Comparison of ENCODE assay signal across 9 cellular contexts in genomic region chr2:8676191-8676914, GRCh38. TPM values are rescaled to one million over a fixed set of nuclear protein-coding genes. Genes with fewer than 3 reads are reported as not detected.
DNase-seq lines count a peak whose midpoint lies in the region; ATAC-seq and TF ChIP-seq lines count a peak whose summit lies in the region.
"Had no signal": no experiment of that assay in that cellular context is flagged by ENCODE, and none has a peak within 500 bp of the region (broad histone marks: within the 10 kb centered on the region; RNA-seq: fewer than 3 reads in every experiment).

No MANE protein-coding gene starts in this region.

- no peaks in the 10 kb centered on the region for H3K36me3 ChIP-seq in Caco-2 (ENCODE audit: control insufficient read depth, insufficient read depth, low read length)
- no peaks in the 10 kb centered on the region for H3K36me3 ChIP-seq in right atrium auricular region

- H3K27ac ChIP-seq in right atrium auricular region: peak overlapping the region; percentile 98

- BruUV-seq in Caco-2 (replicated peaks; lab: Mats Ljungman, UMichigan): no TSS peak

- peaks cover 31% of the 10 kb centered on the region for H3K36me3 Mint-ChIP-seq in Caco-2 (ENCODE audit: insufficient read depth, unreplicated experiment)

- no peak for TF ChIP-seq CTCF in Caco-2 (IDR thresholded peaks at IDR 0.05; ENCODE audit: insufficient read depth in 1 of 2, low read depth in 1 of 2, low read length in 1 of 2, severe bottlenecking in 1 of 2, unreplicated experiment in 1 of 2)
- TF ChIP-seq CTCF in right atrium auricular region (IDR thresholded peaks at IDR 0.05): no peak
- no peak for TF ChIP-seq CTCF in GM13977 (IDR thresholded peaks at IDR 0.05; ENCODE audit: extremely low read depth, insufficient read depth, missing control alignments)

- intact Hi-C loops in Caco-2 (cut with micrococcal nuclease; ENCODE audit: unreplicated experiment): loop anchor here (2.0 kb wide), 1 partner anchor 16 kb away; no protein-coding TSS in a partner anchor
- intact Hi-C loops in posterior cingulate gyrus (cut with DNase I): loop anchor here (5.0 kb wide), 1 partner anchor 99 kb away; no protein-coding TSS in a partner anchor

- no peak for ATAC-seq in GM18858 (IDR thresholded peaks at IDR 0.05; ENCODE audit: unreplicated experiment)

- in situ Hi-C loops in GM13977 (cut with MboI; ENCODE audit: low pct_unique_long_range_greater_than_20kb, low sequenced_read_pairs, unreplicated experiment): loop anchor here (25.0 kb wide), 1 partner anchor 364 kb away; no protein-coding TSS in a partner anchor

- peak overlapping the region; percentile 60 for H3K4me3 ChIP-seq in Caco-2 (ENCODE audit: low read depth, low read length)
- peak overlapping the region; percentile 36 to 65 for H3K4me3 ChIP-seq in right atrium auricular region

- H3K9me3 ChIP-seq in Caco-2: peaks cover 10% of the 10 kb centered on the region
- H3K9me3 ChIP-seq in right atrium auricular region: peaks cover 7 to 15% of the 10 kb centered on the region in 2 donors

- peak overlapping the region; percentile 85 for H3K27ac Mint-ChIP-seq in Caco-2 (ENCODE audit: unreplicated experiment)

- H3K9me3 Mint-ChIP-seq in Caco-2 (ENCODE audit: unreplicated experiment): peaks cover 16% of the 10 kb centered on the region

- peaks cover 6% of the 10 kb centered on the region for H3K4me1 Mint-ChIP-seq in Caco-2 (ENCODE audit: low read depth, unreplicated experiment)

- H3K27me3 ChIP-seq in Caco-2 (replicated peaks; ENCODE audit: control insufficient read depth, insufficient read depth, low read length): no peaks in the 10 kb centered on the region
- H3K27me3 ChIP-seq in right atrium auricular region: no peaks in the 10 kb centered on the region

- CTCF ChIA-PET in Caco-2 (lab: Charles Lee): interaction anchor here (1.9 kb wide), 1 partner anchor 151 kb away, joined by 5 read pairs; no protein-coding TSS in a partner anchor

- POLR2A ChIA-PET in Caco-2 (lab: Charles Lee): no interaction called here

- H3K27me3 Mint-ChIP-seq in Caco-2 (ENCODE audit: insufficient read depth, unreplicated experiment): no peaks in the 10 kb centered on the region
- H3K27me3 Mint-ChIP-seq: central memory CD8-positive, alpha-beta T cell had no signal

- peak; percentile 57 to 59 for DNase-seq in Caco-2
- peak in 53 of 56 donors; percentile 38 to 93 (median 81) for DNase-seq in amygdala (lab: John Stamatoyannopoulos, UW)
- DNase-seq in right atrium auricular region (ENCODE audit: low spot score): peak; percentile 97
- DNase-seq in posterior cingulate gyrus: peak; percentile 75 to 97 (median 83)
- DNase-seq in activated naive CD4-positive, alpha-beta T cell treated with anti-CD3 and anti-CD28 coated beads, Interleukin-2, amount 50 U/mL, for 16 hours: no peak
- no peak for DNase-seq in GM13977 (ENCODE audit: low spot score)
- DNase-seq in stimulated activated CD4-positive, alpha-beta T cell treated with anti-CD3 and anti-CD28 coated beads, Interleukin-4, amount 100 ng/mL, for 24 hours: no peak

- H3K4me3 Mint-ChIP-seq in Caco-2 (ENCODE audit: unreplicated experiment): peak overlapping the region; percentile 81
- H3K4me3 Mint-ChIP-seq: central memory CD8-positive, alpha-beta T cell had no signal

- H3K4me1 ChIP-seq in Caco-2 (peaks cover 20% of the 10 kb centered on the region; the same call in 1 of the 2 replicates), right atrium auricular region (peaks cover 0 to 47% of the 10 kb centered on the region in 2 donors)

RNA-seq across cellular contexts. Expression of gene ID2, which starts 5.5 kb away (rescaled TPM):
- total RNA-seq in Caco-2 (2022) (90.9 and 101 TPM in 2 replicates), right atrium auricular region (100 to 1,000 TPM; 213 to 421 TPM)

Comparison
In these comparisons a context has a peak if more than half of its experiments do, and no peak if none do; other contexts are left out.
1. DNase-seq: peak in Caco-2 (2 of 2), amygdala (53 of 56), right atrium auricular region (single experiment) and posterior cingulate gyrus (10 of 10); none in activated naive CD4-positive, alpha-beta T cell treated with anti-CD3 and anti-CD28 coated beads, Interleukin-2, amount 50 U/mL, for 16 hours (single experiment), GM13977 (single experiment) and stimulated activated CD4-positive, alpha-beta T cell treated with anti-CD3 and anti-CD28 coated beads, Interleukin-4, amount 100 ng/mL, for 24 hours (single experiment).